Comparison of ENCODE assay signal across 27 cellular contexts in genomic region chr9:128392302-128393152, GRCh38. TPM values are rescaled to one million over a fixed set of nuclear protein-coding genes. Genes with fewer than 3 reads are reported as not detected.
A peak's percentile ranks its signal among the peaks of the same experiment; 100 is the strongest.
DNase-seq lines count a peak whose midpoint lies in the region; ATAC-seq and TF ChIP-seq lines count a peak whose summit lies in the region.
"Had no signal": no experiment of that assay in that cellular context is flagged by ENCODE, and none has a peak within 500 bp of the region (broad histone marks: within the 10 kb centered on the region; RNA-seq: fewer than 3 reads in every experiment).

No MANE protein-coding gene starts in this region.

- no peak overlapping the region for H4K8ac ChIP-seq in mesenchymal stem cell (ENCODE audit: low read length)

- H3K4me3 ChIP-seq in HUES64 (ENCODE audit: low read length): peak overlapping the region; percentile 51
- peak overlapping the region; percentile 65 for H3K4me3 ChIP-seq in ectodermal cell (ENCODE audit: insufficient read depth, low read depth, low read length)
- H3K4me3 ChIP-seq in mesenchymal stem cell (ENCODE audit: insufficient read depth in 1 of 2, low read depth in 1 of 2, low read length in 2 of 2): no peak overlapping the region
- peak overlapping the region; percentile 8 for H3K4me3 ChIP-seq in smooth muscle cell
- H3K4me3 ChIP-seq: adrenal gland, esophagus muscularis mucosa, gastrocnemius medialis had no signal

- no peaks in the 10 kb centered on the region for H3K9me3 Mint-ChIP-seq in activated CD4-positive, alpha-beta T cell treated with anti-CD3 and anti-CD28 coated beads, Interleukin-2, amount 10 ng/mL, durations not matched to agents 7 days and 5 days
- no peaks in the 10 kb centered on the region for H3K9me3 Mint-ChIP-seq in activated CD8-positive, alpha-beta T cell treated with anti-CD3 and anti-CD28 coated beads, Interleukin-2, amount 10 ng/mL, durations not matched to agents 7 days and 5 days (ENCODE audit: insufficient read depth)
- H3K9me3 Mint-ChIP-seq: activated CD4-positive, alpha-beta memory T cell treated with anti-CD3 and anti-CD28 coated beads for 36 hours; CD4-positive, alpha-beta T cell; T-helper 1 cell treated with Interleukin-12 subunit alpha and Interleukin-12 subunit beta and Interleukin-4 antibody, amounts not matched to agents 30 μg/mL and 1 μg/mL, for 36 hours had no signal

- peak overlapping the region; percentile 53; the same call in 1 of the 2 replicates for H3K9ac ChIP-seq in HUES64 (ENCODE audit: low read depth, low read length)
- H3K9ac ChIP-seq in mesenchymal stem cell (ENCODE audit: low read length): no peak overlapping the region
- no peak overlapping the region for H3K9ac ChIP-seq in smooth muscle cell (ENCODE audit: low read depth)

- POLR2A ChIA-PET in activated CD4-positive, alpha-beta T cell treated with anti-CD3 and anti-CD28 coated beads, Interleukin-2, amount 10 ng/mL, durations not matched to agents 7 days and 5 days (lab: Charles Lee): no interaction called here
- POLR2A ChIA-PET in activated CD8-positive, alpha-beta T cell treated with anti-CD3 and anti-CD28 coated beads, Interleukin-2, amount 10 ng/mL, durations not matched to agents 7 days and 5 days (lab: Charles Lee): no interaction called here

- H2BK12ac ChIP-seq in mesenchymal stem cell (ENCODE audit: low read length in 2 of 2): no peak overlapping the region

- no peak overlapping the region for H3K4ac ChIP-seq in mesenchymal stem cell (ENCODE audit: low read depth in 1 of 2, low read length in 2 of 2)

- no peak overlapping the region for H3K14ac ChIP-seq in mesenchymal stem cell (ENCODE audit: low read length in 2 of 2)

- H3K4me1 ChIP-seq in HUES64 (ENCODE audit: insufficient read depth, low read length): peaks cover 38% of the 10 kb centered on the region
- peaks cover 55% of the 10 kb centered on the region for H3K4me1 ChIP-seq in ectodermal cell (ENCODE audit: control insufficient read depth, insufficient read depth, low read length)
- H3K4me1 ChIP-seq in mesenchymal stem cell (ENCODE audit: control insufficient read depth, insufficient read depth, low read depth, low read length): peaks cover 21% of the 10 kb centered on the region
- H3K4me1 ChIP-seq in smooth muscle cell (ENCODE audit: low read depth): peaks cover 19% of the 10 kb centered on the region
- H3K4me1 ChIP-seq: adrenal gland had no signal

- DNase-seq in mesenchymal stem cell: no peak
- no peak for DNase-seq in smooth muscle cell (lab: John Stamatoyannopoulos, UW; ENCODE audit: unreplicated experiment)
- DNase-seq in stimulated activated CD8-positive, alpha-beta memory T cell treated with anti-CD3 and anti-CD28 coated beads, Interleukin-4, amount 100 ng/mL, for 48 hours: no peak
- no peak for DNase-seq in activated CD4-positive, alpha-beta T cell treated with anti-CD3 and anti-CD28 coated beads, Interleukin-2, amount 10 ng/mL, durations not matched to agents 7 days and 5 days
- DNase-seq in activated CD8-positive, alpha-beta T cell treated with anti-CD3 and anti-CD28 coated beads, Interleukin-2, amount 10 ng/mL, durations not matched to agents 7 days and 5 days: no peak
- DNase-seq: activated CD4-positive, alpha-beta memory T cell treated with anti-CD3 and anti-CD28 coated beads for 36 hours; activated gamma-delta T cell treated with Interleukin-2 at 50 U/mL for 16 hours; activated T-cell treated with anti-CD3 and anti-CD28 coated beads for 4 hours; adrenal gland; CD4-positive, alpha-beta T cell; central memory CD4-positive, alpha-beta T cell; effector CD8-positive, alpha-beta T cell; gastrocnemius medialis; GF-D8; KG1; left ventricle myocardium superior; NCI-H1694; NCI-H748 treated with DMSO at 0.1 percent for 48 hours; OCI-M1; right cardiac atrium; SIG-M5 had no signal

- no peak overlapping the region for H2BK15ac ChIP-seq in mesenchymal stem cell (ENCODE audit: low read depth, poor library complexity, severe bottlenecking)

- TF ChIP-seq CTCF in smooth muscle cell (IDR thresholded peaks at IDR 0.05; ENCODE audit: borderline replicate concordance, insufficient read depth, poor library complexity, severe bottlenecking): no peak

- H3K36me3 ChIP-seq in HUES64 (ENCODE audit: insufficient read depth, low read length) (peaks cover 15% of the 10 kb centered on the region), ectodermal cell (ENCODE audit: control insufficient read depth, insufficient read depth, low read length) (peaks cover 5% of the 10 kb centered on the region), mesenchymal stem cell (ENCODE audit: control insufficient read depth in 1 of 2, insufficient read depth in 2 of 2, low read depth in 1 of 2, low read length in 2 of 2) (peaks cover 37 to 45% of the 10 kb centered on the region in 2 experiments), smooth muscle cell (ENCODE audit: low read depth) (peaks cover 3% of the 10 kb centered on the region)

- no peak for ATAC-seq in HG02798 (IDR thresholded peaks at IDR 0.05; ENCODE audit: poor library complexity, unreplicated experiment)
- ATAC-seq in activated CD8-positive, alpha-beta T cell treated with anti-CD3 and anti-CD28 coated beads, Interleukin-2, amount 10 ng/mL, durations not matched to agents 7 days and 5 days: no peak
- ATAC-seq: gastrocnemius medialis, left ventricle myocardium superior had no signal

- H3K4me1 Mint-ChIP-seq in activated CD4-positive, alpha-beta T cell treated with anti-CD3 and anti-CD28 coated beads, Interleukin-2, amount 10 ng/mL, durations not matched to agents 7 days and 5 days: no peaks in the 10 kb centered on the region
- H3K4me1 Mint-ChIP-seq in activated CD8-positive, alpha-beta T cell treated with anti-CD3 and anti-CD28 coated beads, Interleukin-2, amount 10 ng/mL, durations not matched to agents 7 days and 5 days (ENCODE audit: low read depth): peaks cover 3% of the 10 kb centered on the region

- H3K27ac ChIP-seq in HUES64 (ENCODE audit: low read depth, low read length) (peak overlapping the region; percentile 58; the same call in 1 of the 2 replicates), ectodermal cell (ENCODE audit: insufficient read depth, low read depth, low read length, poor library complexity, severe bottlenecking) (peak overlapping the region; percentile 65), mesenchymal stem cell (ENCODE audit: low read length, poor library complexity, severe bottlenecking) (no peak overlapping the region), smooth muscle cell (ENCODE audit: low read depth) (no peak overlapping the region)
- H3K27ac ChIP-seq: adrenal gland, esophagus muscularis mucosa, gastrocnemius medialis, VCaP had no signal

- H2BK5ac ChIP-seq in mesenchymal stem cell (ENCODE audit: low read depth, low read length, poor library complexity, severe bottlenecking): no peak overlapping the region

- H3K9me3 ChIP-seq in HUES64 (ENCODE audit: insufficient read depth, low read depth, low read length) (no peaks in the 10 kb centered on the region), ectodermal cell (ENCODE audit: control insufficient read depth, low read length) (no peaks in the 10 kb centered on the region), mesenchymal stem cell (ENCODE audit: control insufficient read depth, low read length) (no peaks in the 10 kb centered on the region), smooth muscle cell (replicated peaks; ENCODE audit: low read depth) (no peaks in the 10 kb centered on the region)
- H3K9me3 ChIP-seq: adrenal gland, esophagus muscularis mucosa, gastrocnemius medialis had no signal

- peaks cover 1% of the 10 kb centered on the region for H3K79me1 ChIP-seq in mesenchymal stem cell (replicated peaks; ENCODE audit: low read length, poor library complexity, severe bottlenecking)

- no peak overlapping the region for H3K27ac Mint-ChIP-seq in activated CD4-positive, alpha-beta T cell treated with anti-CD3 and anti-CD28 coated beads, Interleukin-2, amount 10 ng/mL, durations not matched to agents 7 days and 5 days
- H3K27ac Mint-ChIP-seq in activated CD8-positive, alpha-beta T cell treated with anti-CD3 and anti-CD28 coated beads, Interleukin-2, amount 10 ng/mL, durations not matched to agents 7 days and 5 days: no peak overlapping the region
- H3K27ac Mint-ChIP-seq: activated CD4-positive, alpha-beta memory T cell treated with anti-CD3 and anti-CD28 coated beads for 36 hours; CD4-positive, alpha-beta T cell; T-helper 1 cell treated with Interleukin-12 subunit alpha and Interleukin-12 subunit beta and Interleukin-4 antibody, amounts not matched to agents 30 μg/mL and 1 μg/mL, for 36 hours had no signal

- H3K4me2 ChIP-seq in mesenchymal stem cell (ENCODE audit: low read length, poor library complexity, severe bottlenecking) (peak overlapping the region; percentile 34), smooth muscle cell (peak overlapping the region; percentile 76)

- no peaks in the 10 kb centered on the region for H3F3A ChIP-seq in smooth muscle cell (ENCODE audit: low read depth)

- H2BK120ac ChIP-seq in mesenchymal stem cell (ENCODE audit: low read depth, low read length): no peak overlapping the region

- WGBS in HUES64: under 1% methylated on average over 90 of the region's 90 CpGs
- WGBS in ectodermal cell, 2 experiments: 1% methylated on average over 90 of the region's 90 CpGs
- 10% methylated on average over 81 of the region's 90 CpGs for WGBS in mesenchymal stem cell
- WGBS in smooth muscle cell (ENCODE audit: low lambda C conversion rate): 4% methylated on average over 78 of the region's 90 CpGs

- H2AK5ac ChIP-seq in mesenchymal stem cell (ENCODE audit: low read length, severe bottlenecking): no peak overlapping the region

- no peak overlapping the region for H3K23ac ChIP-seq in mesenchymal stem cell (ENCODE audit: low read length in 2 of 2)

- H3K79me2 ChIP-seq in smooth muscle cell (ENCODE audit: low read depth): no peaks in the 10 kb centered on the region

- H4K20me1 ChIP-seq in smooth muscle cell (ENCODE audit: low read depth): peaks cover 53% of the 10 kb centered on the region

- peaks cover 9% of the 10 kb centered on the region for H3K36me3 Mint-ChIP-seq in activated CD4-positive, alpha-beta T cell treated with anti-CD3 and anti-CD28 coated beads, Interleukin-2, amount 10 ng/mL, durations not matched to agents 7 days and 5 days (ENCODE audit: low read depth)
- peaks cover 12% of the 10 kb centered on the region for H3K36me3 Mint-ChIP-seq in activated CD8-positive, alpha-beta T cell treated with anti-CD3 and anti-CD28 coated beads, Interleukin-2, amount 10 ng/mL, durations not matched to agents 7 days and 5 days (ENCODE audit: low read depth)

- peaks cover 100% of the 10 kb centered on the region for H3K27me3 ChIP-seq in HUES64 (ENCODE audit: insufficient read depth, low read length)
- peaks cover 75% of the 10 kb centered on the region for H3K27me3 ChIP-seq in ectodermal cell (ENCODE audit: control insufficient read depth, insufficient read depth, low read length, poor library complexity, severe bottlenecking)
- peaks cover 25 to 61% of the 10 kb centered on the region in 2 experiments for H3K27me3 ChIP-seq in mesenchymal stem cell (ENCODE audit: control insufficient read depth in 1 of 2, insufficient read depth in 1 of 2, low read length in 2 of 2)
- H3K27me3 ChIP-seq in smooth muscle cell (ENCODE audit: low read depth): peaks cover 91% of the 10 kb centered on the region
- H3K27me3 ChIP-seq: adrenal gland, gastrocnemius medialis had no signal

- H2AFZ ChIP-seq in mesenchymal stem cell (ENCODE audit: low read depth, low read length): no peak overlapping the region
- H2AFZ ChIP-seq in smooth muscle cell (ENCODE audit: low read depth): no peak overlapping the region

- no peak overlapping the region for H4K91ac ChIP-seq in mesenchymal stem cell (ENCODE audit: low read length)

- H3K4me3 Mint-ChIP-seq in activated CD4-positive, alpha-beta T cell treated with anti-CD3 and anti-CD28 coated beads, Interleukin-2, amount 10 ng/mL, durations not matched to agents 7 days and 5 days: no peak overlapping the region
- no peak overlapping the region for H3K4me3 Mint-ChIP-seq in activated CD8-positive, alpha-beta T cell treated with anti-CD3 and anti-CD28 coated beads, Interleukin-2, amount 10 ng/mL, durations not matched to agents 7 days and 5 days
- H3K4me3 Mint-ChIP-seq: activated CD4-positive, alpha-beta memory T cell treated with anti-CD3 and anti-CD28 coated beads for 36 hours; CD4-positive, alpha-beta T cell; T-helper 1 cell treated with Interleukin-12 subunit alpha and Interleukin-12 subunit beta and Interleukin-4 antibody, amounts not matched to agents 30 μg/mL and 1 μg/mL, for 36 hours had no signal

- CTCF ChIA-PET in activated CD4-positive, alpha-beta T cell treated with anti-CD3 and anti-CD28 coated beads, Interleukin-2, amount 10 ng/mL, durations not matched to agents 7 days and 5 days (lab: Charles Lee): no interaction called here
- CTCF ChIA-PET in activated CD8-positive, alpha-beta T cell treated with anti-CD3 and anti-CD28 coated beads, Interleukin-2, amount 10 ng/mL, durations not matched to agents 7 days and 5 days (lab: Charles Lee): no interaction called here

- peaks cover 11% of the 10 kb centered on the region for H3K27me3 Mint-ChIP-seq in activated CD4-positive, alpha-beta T cell treated with anti-CD3 and anti-CD28 coated beads, Interleukin-2, amount 10 ng/mL, durations not matched to agents 7 days and 5 days
- H3K27me3 Mint-ChIP-seq in activated CD8-positive, alpha-beta T cell treated with anti-CD3 and anti-CD28 coated beads, Interleukin-2, amount 10 ng/mL, durations not matched to agents 7 days and 5 days (ENCODE audit: low read depth): peaks cover 8% of the 10 kb centered on the region
- H3K27me3 Mint-ChIP-seq: CD4-positive, alpha-beta T cell had no signal

- no peak overlapping the region for H3K18ac ChIP-seq in mesenchymal stem cell (ENCODE audit: low read depth in 1 of 2, low read length in 2 of 2)

RNA-seq across cellular contexts. Expression of gene URM1, which starts 21.4 kb away (rescaled TPM):
- 43.5 TPM for polyA plus RNA-seq in HUES64 (2013, experiment 1 of 2)
- 38.9 TPM for polyA plus RNA-seq in HUES64 (2013, experiment 2 of 2)
- polyA plus RNA-seq in ectodermal cell (2013, experiment 1 of 4): 69.7 TPM
- 61.6 TPM for polyA plus RNA-seq in ectodermal cell (2013, experiment 2 of 4)
- 43.7 TPM for polyA plus RNA-seq in ectodermal cell (2013, experiment 3 of 4)
- 47.7 TPM for polyA plus RNA-seq in ectodermal cell (2013, experiment 4 of 4)
- 59.4 TPM for polyA plus RNA-seq in mesenchymal stem cell (2013, experiment 1 of 2)
- polyA plus RNA-seq in mesenchymal stem cell (2013, experiment 2 of 2): 59.8 TPM
- total RNA-seq in smooth muscle cell: 27.1 and 27.3 TPM in 2 replicates
- 41.2 and 48.7 TPM in 2 replicates for polyA plus RNA-seq in smooth muscle cell
- 10 to 100 TPM; 65.1 to 78.1 TPM for total RNA-seq in activated CD4-positive, alpha-beta T cell treated with anti-CD3 and anti-CD28 coated beads, Interleukin-2, amount 10 ng/mL, durations not matched to agents 7 days and 5 days
- total RNA-seq in activated CD8-positive, alpha-beta T cell treated with anti-CD3 and anti-CD28 coated beads, Interleukin-2, amount 10 ng/mL, durations not matched to agents 7 days and 5 days: 10 to 100 TPM; 78.9 to 79.9 TPM

RNA-seq across cellular contexts. Expression of gene CERCAM, which starts 28.1 kb away (rescaled TPM):
- 8.1 TPM for polyA plus RNA-seq in HUES64 (2013, experiment 1 of 2)
- 12.6 TPM for polyA plus RNA-seq in HUES64 (2013, experiment 2 of 2)
- polyA plus RNA-seq in ectodermal cell (2013, experiment 1 of 4): 20.3 TPM
- polyA plus RNA-seq in ectodermal cell (2013, experiment 2 of 4): 12.5 TPM
- polyA plus RNA-seq in ectodermal cell (2013, experiment 3 of 4): 19.1 TPM
- 19.2 TPM for polyA plus RNA-seq in ectodermal cell (2013, experiment 4 of 4)
- polyA plus RNA-seq in mesenchymal stem cell (2013, experiment 1 of 2): 96.2 TPM
- 100 TPM for polyA plus RNA-seq in mesenchymal stem cell (2013, experiment 2 of 2)
- 116 and 129 TPM in 2 replicates for total RNA-seq in smooth muscle cell
- polyA plus RNA-seq in smooth muscle cell: 310 and 357 TPM in 2 replicates
- under 1 TPM; 0.17 to 0.37 TPM for total RNA-seq in activated CD4-positive, alpha-beta T cell treated with anti-CD3 and anti-CD28 coated beads, Interleukin-2, amount 10 ng/mL, durations not matched to agents 7 days and 5 days
- total RNA-seq in activated CD8-positive, alpha-beta T cell treated with anti-CD3 and anti-CD28 coated beads, Interleukin-2, amount 10 ng/mL, durations not matched to agents 7 days and 5 days: 1 to 10 TPM; 3.9 to 4.2 TPM

RNA-seq across cellular contexts. Expression of gene SLC27A4, which starts 52.2 kb away (rescaled TPM):
- polyA plus RNA-seq in HUES64 (2013, experiment 1 of 2): 17.0 TPM
- polyA plus RNA-seq in HUES64 (2013, experiment 2 of 2): 17.1 TPM
- polyA plus RNA-seq in ectodermal cell (2013, experiment 1 of 4): 25.2 TPM
- polyA plus RNA-seq in ectodermal cell (2013, experiment 2 of 4): 26.7 TPM
- polyA plus RNA-seq in ectodermal cell (2013, experiment 3 of 4): 20.4 TPM
- 22.0 TPM for polyA plus RNA-seq in ectodermal cell (2013, experiment 4 of 4)
- 18.4 TPM for polyA plus RNA-seq in mesenchymal stem cell (2013, experiment 1 of 2)
- polyA plus RNA-seq in mesenchymal stem cell (2013, experiment 2 of 2): 18.7 TPM
- total RNA-seq in smooth muscle cell: 6.1 and 10.4 TPM in 2 replicates
- polyA plus RNA-seq in smooth muscle cell: 10.3 and 16.0 TPM in 2 replicates
- total RNA-seq in activated CD4-positive, alpha-beta T cell treated with anti-CD3 and anti-CD28 coated beads, Interleukin-2, amount 10 ng/mL, durations not matched to agents 7 days and 5 days: 10 to 100 TPM; 15.8 to 16.8 TPM
- 10 to 100 TPM; 19.0 to 21.7 TPM for total RNA-seq in activated CD8-positive, alpha-beta T cell treated with anti-CD3 and anti-CD28 coated beads, Interleukin-2, amount 10 ng/mL, durations not matched to agents 7 days and 5 days

Comparison
In these comparisons a context has a peak if more than half of its experiments do, and no peak if none do; other contexts are left out.
1. H3K27ac ChIP-seq: peak in HUES64 (single experiment) and ectodermal cell (single experiment); none in mesenchymal stem cell (single experiment) and smooth muscle cell (single experiment).
2. H3K4me3 ChIP-seq: peak in HUES64 (single experiment), ectodermal cell (single experiment) and smooth muscle cell (single experiment); none in mesenchymal stem cell (0 of 2).
3. RNA of gene CERCAM, which starts 28.1 kb away (total RNA-seq): 116 to 129 TPM in smooth muscle cell; 3.9 to 4.2 TPM in activated CD8-positive, alpha-beta T cell treated with anti-CD3 and anti-CD28 coated beads, Interleukin-2, amount 10 ng/mL, durations not matched to agents 7 days and 5 days and 0.17 to 0.37 TPM in activated CD4-positive, alpha-beta T cell treated with anti-CD3 and anti-CD28 coated beads, Interleukin-2, amount 10 ng/mL, durations not matched to agents 7 days and 5 days; every median in the first group is over 10 times any median in the second.